ENCODE assay signal across 1 cellular context in genomic region chr20:34676642-34677373, GRCh38.
A peak's percentile ranks its signal among the peaks of the same experiment; 100 is the strongest.
TF ChIP-seq lines count a peak whose summit lies in the region.

TSS of gene PIGU (minus strand) at chr20:34677092. CDS start at chr20:34677085, 7 bp downstream.

TF ChIP-seq in WTC11, 78 proteins besides CTCF, POLR2A, EP300 and RAD21 (continued from another document):
- TF ChIP-seq USF2 (CRISPR knock-in tag; IDR thresholded peaks at IDR 0.05) (0 out of 2 replicates have a peak, but pooled peaks have one; percentile 6), SP1 (CRISPR knock-in tag; conservative IDR thresholded peaks at IDR 0.05) (peak; percentile 96), ERG (CRISPR knock-in tag; IDR thresholded peaks at IDR 0.05) (no peak), ETV6 (CRISPR knock-in tag; IDR thresholded peaks at IDR 0.05) (peak; percentile 82), MAX (CRISPR knock-in tag; IDR thresholded peaks at IDR 0.05) (peak; percentile 75; the same call in 1 of the 2 replicates), FOXK1 (CRISPR knock-in tag; IDR thresholded peaks at IDR 0.05) (peak; percentile 89), NFE2L1 (CRISPR knock-in tag; IDR thresholded peaks at IDR 0.05) (peak; percentile 31; the same call in 1 of the 2 replicates), TEAD1 (CRISPR knock-in tag; IDR thresholded peaks at IDR 0.05) (peak; percentile 58; the same call in 1 of the 2 replicates), FOXP4 (CRISPR knock-in tag; IDR thresholded peaks at IDR 0.05) (peak; percentile 80; the same call in 1 of the 2 replicates)
